ENCODE assay signal across 39 cellular contexts in the genomic region with DNA sequence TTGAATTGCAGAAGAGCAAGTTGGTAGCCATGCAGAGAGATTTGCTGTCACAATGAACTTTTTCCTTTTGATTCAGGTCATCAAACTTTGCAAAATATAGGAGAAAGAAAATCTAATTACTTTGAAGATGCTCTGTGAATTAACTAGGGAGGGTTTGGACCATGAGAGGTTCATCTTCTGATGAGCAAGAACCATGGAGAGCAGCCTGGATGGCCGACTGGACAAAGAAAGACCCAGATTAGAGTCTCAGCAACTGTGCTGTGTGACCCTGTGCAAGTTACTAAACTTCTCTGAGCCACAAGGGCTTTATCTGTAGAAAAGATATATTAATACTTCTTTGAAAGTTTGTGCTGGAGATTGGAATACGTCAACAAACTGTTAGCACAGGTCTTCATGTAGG.
"Had no signal": no experiment of that assay in that cellular context is flagged by ENCODE, and none has a peak within 500 bp of the region (broad histone marks: within the 10 kb centered on the region; RNA-seq: fewer than 3 reads in every experiment).

No MANE protein-coding gene starts in this region.

- H3K9me3 ChIP-seq: adrenal gland, ascending aorta, body of pancreas, breast epithelium had no signal

- ATAC-seq: activated naive CD4-positive, alpha-beta T cell treated with anti-CD3 and anti-CD28 coated beads, Interleukin-2, amount 50 U/mL, for 72 hours; activated naive CD8-positive, alpha-beta T cell treated with anti-CD3 and anti-CD28 coated beads, Interleukin-2, amount 50 U/mL, for 24 hours; activated T-cell treated with anti-CD3 and anti-CD28 coated beads, Interleukin-2, amount 50 U/mL, for 4 hours; activated T-cell treated with anti-CD3 and anti-CD28 coated beads, Interleukin-2, amount 50 U/mL, for 72 hours; activated T-helper 17 cell treated with anti-CD3 and anti-CD28 coated beads, Interleukin-2, amount 50 U/mL, for 72 hours; body of pancreas had no signal

- H3K27ac Mint-ChIP-seq: activated naive CD4-positive, alpha-beta T cell treated with anti-CD3 and anti-CD28 coated beads for 36 hours; activated naive CD4-positive, alpha-beta T cell treated with anti-CD3 and anti-CD28 coated beads, Interleukin-2, amount 10 ng/mL, durations not matched to agents 7 days and 5 days; activated naive CD4-positive, alpha-beta T cell treated with anti-CD3 and anti-CD28 coated beads, Interleukin-2, amount 50 U/mL, for 24 hours; activated naive CD4-positive, alpha-beta T cell treated with anti-CD3 and anti-CD28 coated beads, Interleukin-2, amount 50 U/mL, for 72 hours; activated naive CD8-positive, alpha-beta T cell; activated naive CD8-positive, alpha-beta T cell treated with anti-CD3 and anti-CD28 coated beads for 36 hours; activated naive CD8-positive, alpha-beta T cell treated with anti-CD3 and anti-CD28 coated beads, Interleukin-2, amount 10 ng/mL, durations not matched to agents 7 days and 5 days; activated naive CD8-positive, alpha-beta T cell treated with anti-CD3 and anti-CD28 coated beads, Interleukin-2, amount 50 U/mL, for 24 hours; activated T-cell treated with anti-CD3 and anti-CD28 coated beads, Interleukin-2, amount 50 U/mL, for 72 hours; activated T-helper 1 cell treated with anti-CD3 and anti-CD28 coated beads, Interleukin-12 subunit alpha, Interleukin-12 subunit beta, Interleukin-2, Interleukin-4 antibody, amounts not matched to agents 30 ng/mL and 10 ng/mL and 1 ng/mL, durations not matched to agents 14 hours and 24 hours and 36 hours; activated T-helper 17 cell treated with anti-CD3 and anti-CD28 coated beads, Interleukin-2, amount 50 U/mL, for 72 hours; activated T-helper 2 cell treated with anti-CD3 and anti-CD28 coated beads, Interferon-gamma antibody, Interleukin-2, Interleukin-4, amounts not matched to agents 10 μg/mL and 5 μg/mL and 100 μg/mL, durations not matched to agents 14 hours and 24 hours and 36 hours; brain had no signal

- H3K36me3 Mint-ChIP-seq: activated naive CD4-positive, alpha-beta T cell treated with anti-CD3 and anti-CD28 coated beads, Interleukin-2, amount 10 ng/mL, durations not matched to agents 7 days and 5 days; activated naive CD4-positive, alpha-beta T cell treated with anti-CD3 and anti-CD28 coated beads, Interleukin-2, amount 50 U/mL, for 24 hours; activated naive CD4-positive, alpha-beta T cell treated with anti-CD3 and anti-CD28 coated beads, Interleukin-2, amount 50 U/mL, for 72 hours; activated naive CD8-positive, alpha-beta T cell; activated naive CD8-positive, alpha-beta T cell treated with anti-CD3 and anti-CD28 coated beads for 36 hours; activated naive CD8-positive, alpha-beta T cell treated with anti-CD3 and anti-CD28 coated beads, Interleukin-2, amount 10 ng/mL, durations not matched to agents 7 days and 5 days; brain had no signal

- H3K27me3 Mint-ChIP-seq: activated naive CD4-positive, alpha-beta T cell treated with anti-CD3 and anti-CD28 coated beads, Interleukin-2, amount 10 ng/mL, durations not matched to agents 7 days and 5 days; activated naive CD8-positive, alpha-beta T cell treated with anti-CD3 and anti-CD28 coated beads, Interleukin-2, amount 10 ng/mL, durations not matched to agents 7 days and 5 days; brain had no signal

- H3K4me3 Mint-ChIP-seq: activated naive CD4-positive, alpha-beta T cell treated with anti-CD3 and anti-CD28 coated beads for 36 hours; activated naive CD4-positive, alpha-beta T cell treated with anti-CD3 and anti-CD28 coated beads, Interleukin-2, amount 10 ng/mL, durations not matched to agents 7 days and 5 days; activated naive CD4-positive, alpha-beta T cell treated with anti-CD3 and anti-CD28 coated beads, Interleukin-2, amount 50 U/mL, for 24 hours; activated naive CD8-positive, alpha-beta T cell; activated naive CD8-positive, alpha-beta T cell treated with anti-CD3 and anti-CD28 coated beads for 36 hours; activated naive CD8-positive, alpha-beta T cell treated with anti-CD3 and anti-CD28 coated beads, Interleukin-2, amount 10 ng/mL, durations not matched to agents 7 days and 5 days; activated naive CD8-positive, alpha-beta T cell treated with anti-CD3 and anti-CD28 coated beads, Interleukin-2, amount 50 U/mL, for 24 hours; activated T-cell treated with anti-CD3 and anti-CD28 coated beads, Interleukin-2, amount 50 U/mL, for 4 hours; activated T-cell treated with anti-CD3 and anti-CD28 coated beads, Interleukin-2, amount 50 U/mL, for 72 hours; activated T-helper 1 cell treated with anti-CD3 and anti-CD28 coated beads, Interleukin-12 subunit alpha, Interleukin-12 subunit beta, Interleukin-2, Interleukin-4 antibody, amounts not matched to agents 30 ng/mL and 10 ng/mL and 1 ng/mL, durations not matched to agents 14 hours and 24 hours and 36 hours; activated T-helper 17 cell treated with anti-CD3 and anti-CD28 coated beads, Interleukin-2, amount 50 U/mL, for 72 hours; brain; central memory CD8-positive, alpha-beta T cell had no signal

- H3K4me3 ChIP-seq: adrenal gland, ascending aorta, body of pancreas, breast epithelium, cardiac muscle cell had no signal

- H3K27ac ChIP-seq: adrenal gland, ascending aorta, body of pancreas, brain microvascular endothelial cell, breast epithelium, cardiac muscle cell had no signal

- H3K27me3 ChIP-seq: adrenal gland, ascending aorta, body of pancreas, brain microvascular endothelial cell, breast epithelium had no signal

- H3K9me3 Mint-ChIP-seq: activated naive CD4-positive, alpha-beta T cell treated with anti-CD3 and anti-CD28 coated beads for 36 hours; activated naive CD4-positive, alpha-beta T cell treated with anti-CD3 and anti-CD28 coated beads, Interleukin-2, amount 10 ng/mL, durations not matched to agents 7 days and 5 days; activated naive CD4-positive, alpha-beta T cell treated with anti-CD3 and anti-CD28 coated beads, Interleukin-2, amount 50 U/mL, for 24 hours; activated naive CD4-positive, alpha-beta T cell treated with anti-CD3 and anti-CD28 coated beads, Interleukin-2, amount 50 U/mL, for 72 hours; activated naive CD8-positive, alpha-beta T cell treated with anti-CD3 and anti-CD28 coated beads for 36 hours; activated naive CD8-positive, alpha-beta T cell treated with anti-CD3 and anti-CD28 coated beads, Interleukin-2, amount 10 ng/mL, durations not matched to agents 7 days and 5 days; activated naive CD8-positive, alpha-beta T cell treated with anti-CD3 and anti-CD28 coated beads, Interleukin-2, amount 50 U/mL, for 24 hours; activated T-cell treated with anti-CD3 and anti-CD28 coated beads, Interleukin-2, amount 50 U/mL, for 4 hours; activated T-cell treated with anti-CD3 and anti-CD28 coated beads, Interleukin-2, amount 50 U/mL, for 72 hours; activated T-helper 1 cell treated with anti-CD3 and anti-CD28 coated beads, Interleukin-12 subunit alpha, Interleukin-12 subunit beta, Interleukin-2, Interleukin-4 antibody, amounts not matched to agents 30 ng/mL and 10 ng/mL and 1 ng/mL, durations not matched to agents 14 hours and 24 hours and 36 hours; activated T-helper 17 cell treated with anti-CD3 and anti-CD28 coated beads, Interleukin-2, amount 50 U/mL, for 72 hours; activated T-helper 2 cell treated with anti-CD3 and anti-CD28 coated beads, Interferon-gamma antibody, Interleukin-2, Interleukin-4, amounts not matched to agents 10 μg/mL and 5 μg/mL and 100 μg/mL, durations not matched to agents 14 hours and 24 hours and 36 hours; brain; central memory CD8-positive, alpha-beta T cell had no signal

- H3K4me1 Mint-ChIP-seq: activated naive CD4-positive, alpha-beta T cell treated with anti-CD3 and anti-CD28 coated beads, Interleukin-2, amount 10 ng/mL, durations not matched to agents 7 days and 5 days; activated naive CD4-positive, alpha-beta T cell treated with anti-CD3 and anti-CD28 coated beads, Interleukin-2, amount 50 U/mL, for 24 hours; activated naive CD8-positive, alpha-beta T cell treated with anti-CD3 and anti-CD28 coated beads for 36 hours; activated naive CD8-positive, alpha-beta T cell treated with anti-CD3 and anti-CD28 coated beads, Interleukin-2, amount 10 ng/mL, durations not matched to agents 7 days and 5 days; activated naive CD8-positive, alpha-beta T cell treated with anti-CD3 and anti-CD28 coated beads, Interleukin-2, amount 50 U/mL, for 24 hours; activated T-helper 17 cell treated with anti-CD3 and anti-CD28 coated beads, Interleukin-2, amount 50 U/mL, for 72 hours; central memory CD8-positive, alpha-beta T cell had no signal

- H3K36me3 ChIP-seq: adrenal gland, ascending aorta, brain microvascular endothelial cell, breast epithelium, cardiac muscle cell had no signal

- DNase-seq: activated effector memory CD4-positive, alpha-beta T cell treated with anti-CD3 and anti-CD28 coated beads, Interleukin-2, amount 50 U/mL, for 16 hours; activated effector memory CD4-positive, alpha-beta T cell treated with Interleukin-2 at 50 U/mL for 16 hours; activated gamma-delta T cell; activated gamma-delta T cell treated with Interleukin-2 at 50 U/mL for 16 hours; activated naive CD4-positive, alpha-beta T cell; activated naive CD4-positive, alpha-beta T cell treated with anti-CD3 and anti-CD28 coated beads for 36 hours; activated naive CD4-positive, alpha-beta T cell treated with anti-CD3 and anti-CD28 coated beads, Interleukin-2, amount 10 ng/mL, durations not matched to agents 7 days and 5 days; activated naive CD4-positive, alpha-beta T cell treated with anti-CD3 and anti-CD28 coated beads, Interleukin-2, amount 50 U/mL, for 16 hours; activated naive CD4-positive, alpha-beta T cell treated with Interleukin-2 at 50 U/mL for 16 hours; activated naive CD8-positive, alpha-beta T cell treated with anti-CD3 and anti-CD28 coated beads for 36 hours; activated naive CD8-positive, alpha-beta T cell treated with anti-CD3 and anti-CD28 coated beads, Interleukin-2, amount 10 ng/mL, durations not matched to agents 7 days and 5 days; activated naive CD8-positive, alpha-beta T cell treated with anti-CD3 and anti-CD28 coated beads, Interleukin-2, amount 50 U/mL, for 24 hours; activated T-cell treated with anti-CD3 and anti-CD28 coated beads, Interleukin-2, amount 50 U/mL, for 4 hours; activated T-cell treated with anti-CD3 and anti-CD28 coated beads, Interleukin-2, amount 50 U/mL, for 48 hours; activated T-cell treated with anti-CD3 and anti-CD28 coated beads, Interleukin-2, amount 50 U/mL, for 72 hours; adrenal gland; amniotic stem cell; amygdala; anterior cingulate cortex; aorta; body of pancreas; brain microvascular endothelial cell; caudate nucleus; central memory CD4-positive, alpha-beta T cell; cerebellar nuclear complex had no signal

- H3K4me1 ChIP-seq: adrenal gland, ascending aorta, body of pancreas, breast epithelium had no signal

- FAIRE-seq: astrocyte, bronchial epithelial cell, colon had no signal
